Comparison of ENCODE assay signal across 8 cellular contexts in the genomic region with DNA sequence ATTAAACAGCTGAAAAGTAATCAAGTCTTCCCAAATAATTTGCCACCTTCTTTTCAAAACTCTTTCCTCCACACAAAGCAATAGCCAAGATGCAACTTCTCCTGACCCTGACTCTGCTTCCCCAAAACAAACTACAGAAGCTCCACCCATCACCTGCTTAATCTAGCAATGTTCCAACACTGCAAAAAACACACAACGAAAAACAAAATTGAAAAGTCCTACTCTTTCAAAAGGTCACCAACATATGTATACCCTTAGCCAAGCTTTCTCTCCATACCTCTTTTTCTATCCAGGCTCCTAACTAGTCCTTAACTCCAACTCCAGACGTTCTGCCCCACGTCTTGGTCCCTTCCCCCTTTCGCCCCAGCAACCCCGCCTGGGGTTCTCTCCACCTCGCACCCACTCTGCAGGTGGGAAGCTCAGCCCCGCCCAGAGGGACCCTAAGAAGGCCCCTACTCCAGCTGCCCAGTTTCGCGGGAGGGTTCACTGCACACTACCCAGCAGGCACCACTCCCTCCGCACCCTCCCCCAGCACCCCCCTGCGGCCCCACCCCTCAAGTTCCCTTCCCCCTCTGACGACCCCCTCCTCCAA. TPM values are rescaled to one million over a fixed set of nuclear protein-coding genes. Genes with fewer than 3 reads are reported as not detected.
DNase-seq lines count a peak whose midpoint lies in the region; ATAC-seq and TF ChIP-seq lines count a peak whose summit lies in the region.

No MANE protein-coding gene starts in this region.

- H4K20me1 ChIP-seq in Loucy (ENCODE audit: insufficient read depth, low read length, poor library complexity, severe bottlenecking): peaks cover 52% of the 10 kb centered on the region

- ATAC-seq in GM21423 (IDR thresholded peaks at IDR 0.05; ENCODE audit: unreplicated experiment): peak; percentile 15
- peak; percentile 14 to 23 for ATAC-seq in activated T-cell treated with anti-CD3 and anti-CD28 coated beads, Interleukin-2, amount 50 U/mL, for 72 hours (replicated peaks in 1 of 2)

- DNase-seq in CD8-positive, alpha-beta memory T cell: peak in 3 of 5 donors; percentile 5 to 52 (median 5)
- peak; percentile 33 to 36 for DNase-seq in activated T-cell treated with anti-CD3 and anti-CD28 coated beads, Interleukin-2, amount 50 U/mL, for 72 hours
- DNase-seq in glomerular visceral epithelial cell (ENCODE audit: extremely low spot score): peak; percentile 36
- DNase-seq in progenitor cell of endocrine pancreas (ENCODE audit: low spot score, unreplicated experiment): peak; percentile 21
- no peak for DNase-seq in SHP77 treated with DMSO at 0.1 percent for 48 hours (lab: John Stamatoyannopoulos, UW)
- DNase-seq in DMS114 treated with DMSO at 0.1 percent for 48 hours (lab: John Stamatoyannopoulos, UW; ENCODE audit: unreplicated experiment): no peak

- peak overlapping the region; percentile 79 to 100 (median 90) for H3K4me3 Mint-ChIP-seq in CD8-positive, alpha-beta memory T cell
- H3K4me3 Mint-ChIP-seq in activated T-cell treated with anti-CD3 and anti-CD28 coated beads, Interleukin-2, amount 50 U/mL, for 72 hours: peak overlapping the region; percentile 88 to 96
- peak overlapping the region; percentile 79 for H3K4me3 Mint-ChIP-seq in progenitor cell of endocrine pancreas (ENCODE audit: low read depth)

- H3K27me3 ChIP-seq in CD8-positive, alpha-beta memory T cell (ENCODE audit: insufficient read depth, low read length, poor library complexity, severe bottlenecking): no peaks in the 10 kb centered on the region
- H3K27me3 ChIP-seq in Loucy (ENCODE audit: insufficient read depth, low read length, poor library complexity, severe bottlenecking): peaks cover 30% of the 10 kb centered on the region

- no peaks in the 10 kb centered on the region for H3K9me3 ChIP-seq in CD8-positive, alpha-beta memory T cell (ENCODE audit: low read length)
- no peaks in the 10 kb centered on the region for H3K9me3 ChIP-seq in Loucy (ENCODE audit: insufficient read depth, low read depth, low read length)

- TF ChIP-seq CTCF in Loucy (conservative IDR thresholded peaks at IDR 0.05; ENCODE audit: low read length) (no peak), progenitor cell of endocrine pancreas (IDR thresholded peaks at IDR 0.05; ENCODE audit: unreplicated experiment) (no peak)

- H3K27ac Mint-ChIP-seq in CD8-positive, alpha-beta memory T cell: peak overlapping the region; percentile 5 to 100 (median 84)
- H3K27ac Mint-ChIP-seq in activated T-cell treated with anti-CD3 and anti-CD28 coated beads, Interleukin-2, amount 50 U/mL, for 72 hours: peak overlapping the region; percentile 69
- peak overlapping the region; percentile 73 for H3K27ac Mint-ChIP-seq in progenitor cell of endocrine pancreas

- peak overlapping the region; percentile 92 for H3K27ac ChIP-seq in CD8-positive, alpha-beta memory T cell (ENCODE audit: low read depth, low read length)

- CTCF ChIA-PET in CD8-positive, alpha-beta memory T cell (lab: Charles Lee): interaction anchor here (1.2 to 1.8 kb wide), 2 partner anchors 103 to 212 kb away, joined by 3 to 5 read pairs; no protein-coding TSS in a partner anchor

- no peaks in the 10 kb centered on the region for H3K9me3 Mint-ChIP-seq in CD8-positive, alpha-beta memory T cell
- peaks cover 4 to 7% of the 10 kb centered on the region in 2 donors for H3K9me3 Mint-ChIP-seq in activated T-cell treated with anti-CD3 and anti-CD28 coated beads, Interleukin-2, amount 50 U/mL, for 72 hours
- H3K9me3 Mint-ChIP-seq in progenitor cell of endocrine pancreas (ENCODE audit: low read depth): peaks cover 6% of the 10 kb centered on the region

- H3F3A ChIP-seq in Loucy (ENCODE audit: low read depth): no peaks in the 10 kb centered on the region

- peaks cover 48% of the 10 kb centered on the region for H3K4me1 ChIP-seq in CD8-positive, alpha-beta memory T cell (ENCODE audit: insufficient read depth, low read length)
- peaks cover 53% of the 10 kb centered on the region for H3K4me1 ChIP-seq in Loucy (ENCODE audit: insufficient read depth, low read length, poor library complexity, severe bottlenecking)

- peaks cover 1 to 4% of the 10 kb centered on the region in 2 donors for H3K27me3 Mint-ChIP-seq in CD8-positive, alpha-beta memory T cell
- H3K27me3 Mint-ChIP-seq in activated T-cell treated with anti-CD3 and anti-CD28 coated beads, Interleukin-2, amount 50 U/mL, for 72 hours (ENCODE audit: low read depth): no peaks in the 10 kb centered on the region
- H3K27me3 Mint-ChIP-seq in progenitor cell of endocrine pancreas: peaks cover 13% of the 10 kb centered on the region

- H3K4me3 ChIP-seq in CD8-positive, alpha-beta memory T cell (ENCODE audit: low read length): peak overlapping the region; percentile 68
- peak overlapping the region; percentile 87 for H3K4me3 ChIP-seq in Loucy (ENCODE audit: low read length, poor library complexity, severe bottlenecking)

- peak overlapping the region; percentile 92 for H3K9ac ChIP-seq in Loucy (ENCODE audit: low read depth, low read length, poor library complexity, severe bottlenecking)

- H3K4me2 ChIP-seq in Loucy (ENCODE audit: low read depth, low read length, poor library complexity, severe bottlenecking): peak overlapping the region; percentile 93

- peaks cover 56% of the 10 kb centered on the region for H3K79me2 ChIP-seq in Loucy (ENCODE audit: insufficient read depth, low read length)

- no peaks in the 10 kb centered on the region for H3K9me2 ChIP-seq in Loucy (replicated peaks; ENCODE audit: low read depth, low read length)

- POLR2A ChIA-PET in CD8-positive, alpha-beta memory T cell (lab: Charles Lee): interaction anchor here (0.6 kb wide), 1 partner anchor 52 kb away, joined by 4 read pairs; no protein-coding TSS in a partner anchor

- no peaks in the 10 kb centered on the region for H3K36me3 ChIP-seq in CD8-positive, alpha-beta memory T cell (ENCODE audit: insufficient read depth, low read length)
- H3K36me3 ChIP-seq in Loucy (ENCODE audit: insufficient read depth, low read length): no peaks in the 10 kb centered on the region

- H3K36me3 Mint-ChIP-seq in CD8-positive, alpha-beta memory T cell: peaks cover 3 to 17% (median 12%) of the 10 kb centered on the region in 3 donors
- peaks cover 26 to 43% of the 10 kb centered on the region in 2 donors for H3K36me3 Mint-ChIP-seq in activated T-cell treated with anti-CD3 and anti-CD28 coated beads, Interleukin-2, amount 50 U/mL, for 72 hours (ENCODE audit: insufficient read depth in 2 of 2)
- peaks cover 18% of the 10 kb centered on the region for H3K36me3 Mint-ChIP-seq in progenitor cell of endocrine pancreas (ENCODE audit: insufficient read depth)

- H2AFZ ChIP-seq in Loucy (ENCODE audit: low read length): no peak overlapping the region; the same call in 1 of the 2 replicates

- peaks cover 54 to 65% (median 63%) of the 10 kb centered on the region in 3 donors for H3K4me1 Mint-ChIP-seq in CD8-positive, alpha-beta memory T cell
- peaks cover 62% of the 10 kb centered on the region for H3K4me1 Mint-ChIP-seq in activated T-cell treated with anti-CD3 and anti-CD28 coated beads, Interleukin-2, amount 50 U/mL, for 72 hours (ENCODE audit: low read depth)
- peaks cover 29% of the 10 kb centered on the region for H3K4me1 Mint-ChIP-seq in progenitor cell of endocrine pancreas (ENCODE audit: low read depth)

RNA-seq across cellular contexts. Expression of a gene that starts 0.7 kb away (rescaled TPM):
- total RNA-seq in CD8-positive, alpha-beta memory T cell: 100 to 1,000 TPM; 172 to 173 TPM
- polyA plus RNA-seq in CD8-positive, alpha-beta memory T cell: 53.1 TPM
- 100 to 1,000 TPM; 168 to 184 TPM for total RNA-seq in activated T-cell treated with anti-CD3 and anti-CD28 coated beads, Interleukin-2, amount 50 U/mL, for 72 hours
- 175 and 185 TPM in 2 replicates for total RNA-seq in progenitor cell of endocrine pancreas

Comparison
In these comparisons a context has a peak if more than half of its experiments do, and no peak if none do; other contexts are left out.
1. DNase-seq: peak in CD8-positive, alpha-beta memory T cell (3 of 5), activated T-cell treated with anti-CD3 and anti-CD28 coated beads, Interleukin-2, amount 50 U/mL, for 72 hours (2 of 2), glomerular visceral epithelial cell (single experiment) and progenitor cell of endocrine pancreas (single experiment); none in SHP77 treated with DMSO at 0.1 percent for 48 hours (single experiment) and DMS114 treated with DMSO at 0.1 percent for 48 hours (single experiment).
2. Peak in every context shown above with its lines, with median percentiles within 50 percentile points of each other: H3K27ac Mint-ChIP-seq and H3K4me3 Mint-ChIP-seq.